1 cellular context compared by ENCODE assay signal in the genomic region with DNA sequence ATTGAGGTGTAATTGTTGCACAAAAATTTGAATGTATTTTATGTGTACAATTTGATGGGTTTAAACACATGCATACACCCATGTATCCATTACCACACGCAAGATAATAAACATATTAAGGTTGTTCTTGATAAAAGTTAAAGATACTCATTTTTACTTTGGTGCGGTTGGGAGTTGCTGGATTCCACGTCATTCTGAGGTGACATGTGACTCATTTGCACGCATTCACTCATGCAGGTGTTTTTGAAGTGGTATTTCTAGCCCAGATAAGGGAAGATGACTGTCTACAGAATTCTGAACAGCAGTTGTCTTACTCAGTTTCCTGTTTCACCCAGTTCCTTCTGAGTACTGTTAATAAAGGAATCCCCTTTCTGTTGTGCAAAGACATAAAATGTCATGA.
TF ChIP-seq lines count a peak whose summit lies in the region.

No MANE protein-coding gene starts in this region.

TF ChIP-seq in GM12891, 5 proteins besides CTCF, POLR2A, EP300 and RAD21 (continued from another document):
- TF ChIP-seq POLR2AphosphoS5 (IDR thresholded peaks at IDR 0.05; ENCODE audit: low read depth, low read length) (no peak), PAX5 (IDR thresholded peaks at IDR 0.05; ENCODE audit: insufficient read depth, low read length, severe bottlenecking) (no peak)
TF ChIP-seq in GM12891: peak in this region for 0.
